In genomic region chr2:3904061-3904460, GRCh38 we compare ENCODE assay signal across 8 cellular contexts.
"Had no signal": no experiment of that assay in that cellular context is flagged by ENCODE, and none has a peak within 500 bp of the region (broad histone marks: within the 10 kb centered on the region; RNA-seq: fewer than 3 reads in every experiment).

No MANE protein-coding gene starts in this region.

- H3K4me3 ChIP-seq: GM12878 had no signal

- ATAC-seq: GM12878 had no signal

- DNase-seq: GDM1, GF-D8 had no signal

- FAIRE-seq: G401.6, GM12878, GM12891, GM12892, GM18507, GM19239 had no signal
